ENCODE assay signal across 27 cellular contexts in the genomic region with DNA sequence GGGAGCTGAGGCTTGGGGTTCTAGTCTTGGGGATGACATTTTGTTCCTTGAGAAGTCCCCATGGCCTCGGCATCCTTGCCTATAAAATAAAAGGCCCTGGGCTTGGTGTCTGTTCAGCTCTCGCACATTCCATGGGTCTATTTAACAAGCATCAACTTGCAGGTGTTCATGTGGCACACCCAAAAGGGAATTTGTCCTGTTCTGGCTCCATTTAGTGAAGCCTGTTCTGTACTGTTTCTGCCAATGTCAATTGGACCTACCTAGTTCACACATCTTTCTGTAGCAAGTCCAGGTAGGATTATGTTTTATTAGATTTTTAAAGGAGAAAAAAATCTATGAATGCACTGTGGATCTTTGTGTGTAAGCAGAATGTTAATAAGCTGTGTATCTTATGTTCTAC.
"Had no signal": no experiment of that assay in that cellular context is flagged by ENCODE, and none has a peak within 500 bp of the region (broad histone marks: within the 10 kb centered on the region; RNA-seq: fewer than 3 reads in every experiment).

No MANE protein-coding gene starts in this region.

- H3K9me3 Mint-ChIP-seq: immature natural killer cell; memory B cell; natural killer cell treated with Interleukin-12 subunit alpha and Interleukin-12 subunit beta and Interleukin-15 and Interleukin-18, amount 100 ng/mL, for 72 hours; stimulated activated naive B cell treated with anti-CD40 and anti-IgM and Interleukin-4, amounts not matched to agents 10 μg/mL and 1 μg/mL and 100 μg/mL, for 72 hours had no signal

- H3K4me3 Mint-ChIP-seq: immature natural killer cell; memory B cell; naive thymus-derived CD4-positive, alpha-beta T cell; natural killer cell treated with Interleukin-12 subunit alpha and Interleukin-12 subunit beta and Interleukin-15 and Interleukin-18, amount 100 ng/mL, for 72 hours; stimulated activated naive B cell treated with anti-CD40 and anti-IgM and Interleukin-4, amounts not matched to agents 10 μg/mL and 1 μg/mL and 100 μg/mL, for 72 hours had no signal

- H3K4me1 Mint-ChIP-seq: memory B cell had no signal

- H3K27me3 Mint-ChIP-seq: naive thymus-derived CD4-positive, alpha-beta T cell had no signal

- ATAC-seq: mucosa of descending colon; naive thymus-derived CD4-positive, alpha-beta T cell; natural killer cell treated with Interleukin-12 subunit alpha and Interleukin-12 subunit beta and Interleukin-15 and Interleukin-18, amount 100 ng/mL, for 72 hours; right cardiac atrium; sciatic nerve; stimulated activated naive B cell treated with anti-CD40 and anti-IgM and Interleukin-4, amounts not matched to agents 10 μg/mL and 1 μg/mL and 100 μg/mL, for 72 hours; stimulated activated naive CD8-positive, alpha-beta T cell treated with anti-CD3 and anti-CD28 coated beads, Interleukin-15, Interleukin-2, amounts not matched to agents 100 U/mL and 50 U/mL, for 24 hours; upper lobe of right lung had no signal

- FAIRE-seq: islet of Langerhans, urothelium cell line had no signal

- H3K9me3 ChIP-seq: left ventricle myocardium inferior, mucosa of descending colon, ovary, stomach, thoracic aorta, tibial artery, upper lobe of right lung had no signal

- H3K4me1 ChIP-seq: left ventricle myocardium inferior, stomach had no signal

- H3K36me3 Mint-ChIP-seq: immature natural killer cell; memory B cell; naive thymus-derived CD4-positive, alpha-beta T cell; natural killer cell treated with Interleukin-12 subunit alpha and Interleukin-12 subunit beta and Interleukin-15 and Interleukin-18, amount 100 ng/mL, for 72 hours; stimulated activated naive B cell treated with anti-CD40 and anti-IgM and Interleukin-4, amounts not matched to agents 10 μg/mL and 1 μg/mL and 100 μg/mL, for 72 hours had no signal

- H3K27me3 ChIP-seq: ovary, stomach, tibial artery, upper lobe of right lung had no signal

- H3K4me3 ChIP-seq: left ventricle myocardium inferior, lung, mucosa of descending colon, ovary, skin epidermis, stomach, thoracic aorta, tibial artery, upper lobe of right lung had no signal

- DNase-seq: hypothalamus; immature natural killer cell; left ventricle myocardium inferior; midbrain; mucosa of descending colon; naive thymus-derived CD4-positive, alpha-beta T cell; ovary; retina; right cardiac atrium; stimulated activated CD4-positive, alpha-beta T cell treated with anti-CD3 and anti-CD28 coated beads, Interleukin-12 subunit alpha, Interleukin-12 subunit beta, amount 100 ng/mL, for 4 hours; stimulated activated CD4-positive, alpha-beta T cell treated with anti-CD3 and anti-CD28 coated beads, Interleukin-15, amount 100 ng/mL, for 24 hours; stimulated activated CD4-positive, alpha-beta T cell treated with anti-CD3 and anti-CD28 coated beads, Interleukin-2, amount 100 ng/mL, for 24 hours; stimulated activated CD4-positive, alpha-beta T cell treated with anti-CD3 and anti-CD28 coated beads, Interleukin-4, amount 100 ng/mL, for 1 hour; stimulated activated naive B cell treated with anti-CD40 and anti-IgM and Interleukin-4, amounts not matched to agents 10 μg/mL and 1 μg/mL and 100 μg/mL, for 72 hours; stimulated activated naive CD8-positive, alpha-beta T cell treated with anti-CD3 and anti-CD28 coated beads, Interleukin-15, Interleukin-2, amounts not matched to agents 100 U/mL and 50 U/mL, for 24 hours; stomach; tibial artery; upper lobe of right lung had no signal

- H3K36me3 ChIP-seq: left ventricle myocardium inferior, ovary, stomach, thoracic aorta, tibial artery, upper lobe of right lung had no signal

- H3K27ac Mint-ChIP-seq: immature natural killer cell; memory B cell; natural killer cell treated with Interleukin-12 subunit alpha and Interleukin-12 subunit beta and Interleukin-15 and Interleukin-18, amount 100 ng/mL, for 72 hours; progenitor cell of endocrine pancreas; stimulated activated naive B cell treated with anti-CD40 and anti-IgM and Interleukin-4, amounts not matched to agents 10 μg/mL and 1 μg/mL and 100 μg/mL, for 72 hours had no signal

- H3K27ac ChIP-seq: left ventricle myocardium inferior, ovary, skin epidermis, stomach, thoracic aorta, tibial artery, upper lobe of right lung had no signal
